ENCODE assay signal across 19 cellular contexts in genomic region chr1:117942293-117942692, GRCh38. TPM values are rescaled to one million over a fixed set of nuclear protein-coding genes. Genes with fewer than 3 reads are reported as not detected.
DNase-seq lines count a peak whose midpoint lies in the region; ATAC-seq and TF ChIP-seq lines count a peak whose summit lies in the region.
"Had no signal": no experiment of that assay in that cellular context is flagged by ENCODE, and none has a peak within 500 bp of the region (broad histone marks: within the 10 kb centered on the region; RNA-seq: fewer than 3 reads in every experiment).

No MANE protein-coding gene starts in this region.

- no peak for ATAC-seq in GM18502 (IDR thresholded peaks at IDR 0.05; ENCODE audit: poor library complexity, unreplicated experiment)
- ATAC-seq: A549, GM23338, HCT116 had no signal

- H3K4me3 ChIP-seq in fibroblast of the aortic adventitia (ENCODE audit: low read depth, low read length): no peak overlapping the region
- H3K4me3 ChIP-seq: A549, GM23338 had no signal

- peaks cover 53% of the 10 kb centered on the region for H3K36me3 Mint-ChIP-seq in activated naive CD4-positive, alpha-beta T cell treated with anti-CD3 and anti-CD28 coated beads for 36 hours (ENCODE audit: low read depth)

- intact Hi-C loops in activated naive CD4-positive, alpha-beta T cell treated with anti-CD3 and anti-CD28 coated beads for 36 hours (cut with micrococcal nuclease): no loop called here

- no peaks in the 10 kb centered on the region for H3K27me3 Mint-ChIP-seq in activated naive CD4-positive, alpha-beta T cell treated with anti-CD3 and anti-CD28 coated beads for 36 hours (ENCODE audit: low read depth)
- H3K27me3 Mint-ChIP-seq: CD4-positive, alpha-beta T cell; IgD-negative memory B cell had no signal

- no peaks in the 10 kb centered on the region for H3K4me1 Mint-ChIP-seq in activated naive CD4-positive, alpha-beta T cell treated with anti-CD3 and anti-CD28 coated beads for 36 hours (ENCODE audit: low read depth)
- H3K4me1 Mint-ChIP-seq: GM23338 had no signal

- H3K9me3 Mint-ChIP-seq in activated naive CD4-positive, alpha-beta T cell treated with anti-CD3 and anti-CD28 coated beads for 36 hours: no peaks in the 10 kb centered on the region
- H3K9me3 Mint-ChIP-seq: CD4-positive, alpha-beta T cell; GM23338; HFFc6; IgD-negative memory B cell had no signal

- H3K27ac Mint-ChIP-seq in activated naive CD4-positive, alpha-beta T cell treated with anti-CD3 and anti-CD28 coated beads for 36 hours: no peak overlapping the region
- H3K27ac Mint-ChIP-seq: CD4-positive, alpha-beta T cell; GM23338; HFFc6; IgD-negative memory B cell had no signal

- CTCF ChIA-PET in activated naive CD4-positive, alpha-beta T cell treated with anti-CD3 and anti-CD28 coated beads for 36 hours (lab: Charles Lee): interaction anchor here (0.6 kb wide), 2 partner anchors 12 to 407 kb away, joined by 3 to 10 read pairs; no protein-coding TSS in a partner anchor

- DNase-seq in AG08395 (ENCODE audit: low spot score) (peak; percentile 6), GM03348 (ENCODE audit: low spot score) (peak; percentile 25), amniotic epithelial cell (ENCODE audit: low read depth) (peak; percentile 12), fibroblast of the aortic adventitia (ENCODE audit: low read depth) (peak; percentile 62), HK-2 (ENCODE audit: unreplicated experiment) (no peak), NCI-H446 treated with DMSO at 0.1 percent for 48 hours (lab: John Stamatoyannopoulos, UW) (no peak)
- no peak for DNase-seq in activated naive CD4-positive, alpha-beta T cell treated with anti-CD3 and anti-CD28 coated beads for 36 hours
- DNase-seq: AML-193; CD4-positive, alpha-beta T cell; DMS153; DMS79; GDM1; HFFc6; KBM-7 had no signal

- no peak overlapping the region for H3K4me3 Mint-ChIP-seq in activated naive CD4-positive, alpha-beta T cell treated with anti-CD3 and anti-CD28 coated beads for 36 hours
- H3K4me3 Mint-ChIP-seq: CD4-positive, alpha-beta T cell; GM23338; HFFc6; IgD-negative memory B cell had no signal

- no peak for TF ChIP-seq CTCF in fibroblast of the aortic adventitia (IDR thresholded peaks at IDR 0.05; ENCODE audit: insufficient read depth, low read length)

RNA-seq across cellular contexts. Expression of gene WDR3, which starts 12.8 kb away (rescaled TPM):
- total RNA-seq in fibroblast of the aortic adventitia (ENCODE audit: low replicate concordance): 13.4 and 22.1 TPM in 2 replicates
- 10 to 100 TPM; 45.2 to 49.6 TPM for total RNA-seq in activated naive CD4-positive, alpha-beta T cell treated with anti-CD3 and anti-CD28 coated beads for 36 hours

RNA-seq across cellular contexts. Expression of gene GDAP2, which starts 12.9 kb away (rescaled TPM):
- total RNA-seq in fibroblast of the aortic adventitia (ENCODE audit: low replicate concordance): 14.9 and 32.0 TPM in 2 replicates
- 10 to 100 TPM; 19.9 to 20.0 TPM for total RNA-seq in activated naive CD4-positive, alpha-beta T cell treated with anti-CD3 and anti-CD28 coated beads for 36 hours

Comparison
In these comparisons a context has a peak if more than half of its experiments do, and no peak if none do; other contexts are left out.
1. DNase-seq: peak in AG08395 (single experiment), GM03348 (single experiment), amniotic epithelial cell (single experiment) and fibroblast of the aortic adventitia (single experiment); none in HK-2 (single experiment), activated naive CD4-positive, alpha-beta T cell treated with anti-CD3 and anti-CD28 coated beads for 36 hours (single experiment) and NCI-H446 treated with DMSO at 0.1 percent for 48 hours (single experiment).